Comparison of ENCODE assay signal across 1 cellular context in the genomic region with DNA sequence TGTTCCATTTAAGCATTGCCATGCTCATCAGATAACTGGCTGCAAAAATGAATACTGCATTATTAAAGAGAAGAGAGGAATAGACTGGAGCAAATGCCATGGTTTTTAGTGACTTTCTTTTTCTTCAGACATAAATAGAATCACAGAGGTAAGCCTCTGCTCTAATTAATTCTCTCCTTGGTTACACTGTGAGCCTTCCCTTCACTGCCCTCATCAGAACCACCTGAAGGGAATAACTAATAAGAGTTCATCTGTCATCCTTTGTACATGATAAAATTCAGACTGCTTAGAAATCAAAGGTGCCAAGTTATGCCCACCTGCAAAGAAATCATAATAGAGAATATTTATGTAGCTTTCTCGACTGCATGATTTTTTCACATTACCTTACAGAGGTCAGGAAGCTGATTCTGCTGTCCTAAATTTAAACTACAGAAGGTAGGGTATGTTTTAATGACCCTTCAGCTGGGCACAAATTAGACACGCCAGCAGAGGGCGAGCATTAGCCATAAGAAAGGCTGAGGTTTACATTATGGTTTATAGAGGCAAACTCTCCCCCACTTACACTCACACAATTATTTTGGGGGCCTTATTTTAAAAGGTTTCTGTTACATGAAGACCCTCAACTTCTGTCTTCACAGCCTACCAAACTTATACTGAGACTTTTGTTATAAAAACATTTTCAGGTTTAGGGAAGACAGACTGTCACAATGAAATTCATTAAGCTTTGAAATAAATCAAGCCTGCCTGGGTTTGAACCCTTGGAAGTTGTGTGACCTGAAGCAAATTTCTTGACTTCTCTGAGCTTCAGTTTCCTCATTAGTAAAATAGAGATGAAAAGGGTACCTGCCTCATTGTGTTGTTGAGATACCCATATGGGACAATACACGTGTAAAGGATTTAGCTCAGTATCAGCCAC.
TF ChIP-seq lines count a peak whose summit lies in the region.

No MANE protein-coding gene starts in this region.

TF ChIP-seq in endothelial cell of umbilical vein, 7 proteins besides CTCF, POLR2A, EP300 and RAD21 (continued from another document):
- no peak for TF ChIP-seq JUN (IDR thresholded peaks at IDR 0.05; ENCODE audit: borderline replicate concordance, insufficient read depth, insufficient read length, low read depth)
- TF ChIP-seq GATA2 (IDR thresholded peaks at IDR 0.05; ENCODE audit: insufficient read depth, insufficient read length, low read depth, low read length), result no peak
- no peak for TF ChIP-seq FOS (IDR thresholded peaks at IDR 0.05; ENCODE audit: borderline replicate concordance, insufficient read depth, low read length)
- TF ChIP-seq MYC (IDR thresholded peaks at IDR 0.05; ENCODE audit: low read depth, low read length), result no peak
